In the genomic region with DNA sequence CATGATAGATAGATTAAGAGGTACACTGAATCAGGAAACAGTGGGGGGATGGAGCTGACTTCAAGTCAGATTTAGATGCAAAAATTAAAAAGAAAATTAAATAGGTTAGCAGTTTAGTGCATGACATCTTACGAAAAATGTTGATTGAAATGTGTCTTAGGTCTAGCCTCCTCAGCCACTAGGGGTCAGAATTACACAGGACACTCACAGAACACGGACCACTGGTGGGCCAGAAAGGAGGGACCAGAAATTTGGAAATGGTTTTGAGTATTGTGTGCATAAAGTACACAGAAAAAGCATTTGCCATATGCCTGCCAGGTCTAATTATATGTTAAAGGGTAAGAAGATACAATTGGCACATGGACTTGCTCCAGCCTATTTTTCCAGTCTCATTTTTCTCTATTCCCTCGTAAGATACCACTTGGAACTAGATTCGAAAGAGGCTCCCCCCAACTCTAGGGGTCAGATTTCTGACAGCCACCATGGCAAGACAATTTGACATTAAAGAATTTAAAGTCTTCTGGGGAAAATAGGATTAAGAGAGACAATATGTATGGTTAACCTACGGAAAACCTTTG, we compare ENCODE assay signal across 8 cellular contexts.
DNase-seq lines count a peak whose midpoint lies in the region; ATAC-seq, FAIRE-seq and TF ChIP-seq lines count a peak whose summit lies in the region.

No MANE protein-coding gene starts in this region.

- H3K36me3 ChIP-seq in K562 (ENCODE audit: control insufficient read depth, insufficient read depth, low read length), result no peaks in the 10 kb centered on the region
- no peaks in the 10 kb centered on the region for H3K36me3 ChIP-seq in keratinocyte (ENCODE audit: control insufficient read depth in 2 of 2, extremely low read depth in 1 of 2, insufficient read depth in 2 of 2, low read length in 2 of 2)
- H3K36me3 ChIP-seq in uterus, result no peaks in the 10 kb centered on the region

- no peaks in the 10 kb centered on the region for H3K9me1 ChIP-seq in K562 (ENCODE audit: control insufficient read depth, insufficient read depth, low read length)
- H3K9me1 ChIP-seq in keratinocyte (ENCODE audit: control insufficient read depth, extremely low read depth, insufficient read depth, low read length), result no peaks in the 10 kb centered on the region

- TF ChIP-seq CTCF in K562 (IDR thresholded peaks at IDR 0.05 in 2 of 3, conservative IDR thresholded peaks at IDR 0.05 in 1 of 3; ENCODE audit: insufficient read depth in 2 of 3, low read depth in 1 of 3, low read length in 3 of 3), result peak in 2 of 3 experiments; percentile 3 to 22; a peak in 1 of 6 replicates
- peak; percentile 68 to 80 (median 77) for TF ChIP-seq CTCF in keratinocyte (optimal IDR thresholded peaks at IDR 0.05 in 1 of 3, IDR thresholded peaks at IDR 0.05 in 1 of 3, conservative IDR thresholded peaks at IDR 0.05 in 1 of 3; ENCODE audit: extremely low read depth in 1 of 3, insufficient read depth in 2 of 3, low read length in 3 of 3)
- TF ChIP-seq CTCF in uterus (IDR thresholded peaks at IDR 0.05), result peak; percentile 36 to 52 (median 45)

- H3K79me2 ChIP-seq in K562 (ENCODE audit: control insufficient read depth, insufficient read depth, low read length) (no peaks in the 10 kb centered on the region), keratinocyte (ENCODE audit: control insufficient read depth, insufficient read depth, low read length) (no peaks in the 10 kb centered on the region)

- H3K4me1 ChIP-seq in K562 (replicated peaks in 1 of 2; ENCODE audit: control insufficient read depth in 2 of 2, insufficient read depth in 2 of 2, low read length in 2 of 2), result no peaks in the 10 kb centered on the region
- peaks cover 3% of the 10 kb centered on the region for H3K4me1 ChIP-seq in keratinocyte (ENCODE audit: control insufficient read depth, extremely low read depth, insufficient read depth, low read length)
- no peaks in the 10 kb centered on the region for H3K4me1 ChIP-seq in uterus

- no peak for FAIRE-seq in H54 (lab: Jason Lieb, UNC)
- no peak for FAIRE-seq in K562 (lab: Jason Lieb, UNC)
- peak; percentile 39 for FAIRE-seq in keratinocyte (lab: Jason Lieb, UNC)

- in situ Hi-C loops in K562 (cut with MboI), result no loop called here

- H4K20me1 ChIP-seq in K562 (replicated peaks; ENCODE audit: control insufficient read depth, insufficient read depth, low read length) (no peaks in the 10 kb centered on the region), keratinocyte (ENCODE audit: control insufficient read depth, extremely low read depth, insufficient read depth, low read length) (no peaks in the 10 kb centered on the region)

- intact Hi-C loops in K562 (cut with micrococcal nuclease), result no loop called here
- intact Hi-C loops in uterus (cut with DNase I; ENCODE audit: low total_unique reads), result no loop called here
- intact Hi-C loops in posterior cingulate gyrus (cut with DNase I), result loop anchor here (10.0 kb wide), 1 partner anchor 1254 kb away; no protein-coding TSS in a partner anchor

- dilution Hi-C loops in keratinocyte (cut with MboI; ENCODE audit: extremely low pct_ligation_motif_present, low sequenced_read_pairs), result no loop called here

- TF ChIP-seq EP300 in K562 (IDR thresholded peaks at IDR 0.05; ENCODE audit: low read length), result no peak

- no peak overlapping the region for H2AFZ ChIP-seq in K562 (ENCODE audit: low read depth, low read length)
- no peak overlapping the region for H2AFZ ChIP-seq in keratinocyte (ENCODE audit: control insufficient read depth, low read length)

- POLR2A ChIA-PET in K562 (lab: Yijun Ruan, JAX), result no interaction called here

- TF ChIP-seq POLR2A in H54 (IDR thresholded peaks at IDR 0.05; ENCODE audit: low read depth, low read length) (no peak), K562 (conservative IDR thresholded peaks at IDR 0.05) (no peak), uterus (IDR thresholded peaks at IDR 0.05) (no peak)

- H3K27me3 ChIP-seq in K562 (ENCODE audit: control insufficient read depth in 2 of 2, insufficient read depth in 2 of 2, low read length in 2 of 2) (no peaks in the 10 kb centered on the region), keratinocyte (ENCODE audit: control insufficient read depth, extremely low read depth, insufficient read depth, low read length) (no peaks in the 10 kb centered on the region), uterus (no peaks in the 10 kb centered on the region)

- H3K9ac ChIP-seq in K562 (ENCODE audit: insufficient read depth in 1 of 2, low read depth in 2 of 2, low read length in 2 of 2) (no peak overlapping the region), keratinocyte (ENCODE audit: control insufficient read depth, extremely low read depth, insufficient read depth, low read length) (no peak overlapping the region)

- no peak overlapping the region for H3K4me2 ChIP-seq in K562 (ENCODE audit: insufficient read depth, low read length)
- H3K4me2 ChIP-seq in keratinocyte (ENCODE audit: control insufficient read depth, extremely low read depth, insufficient read depth, low read depth, low read length), result no peak overlapping the region

- no peak overlapping the region for H3K4me3 ChIP-seq in K562
- no peak overlapping the region for H3K4me3 ChIP-seq in keratinocyte (ENCODE audit: control insufficient read depth in 2 of 3, extremely low read depth in 1 of 3, insufficient read depth in 2 of 3, low read depth in 1 of 3, low read length in 3 of 3)
- H3K4me3 ChIP-seq in uterus, result no peak overlapping the region

- CTCF ChIA-PET in K562 (lab: Yijun Ruan, JAX; ENCODE audit: low intra/inter-chr PET ratio), result no interaction called here

- ATAC-seq in K562, result no peak

- H3K27ac ChIP-seq in K562 (ENCODE audit: extremely low read depth, low read depth, low read length) (no peak overlapping the region), keratinocyte (ENCODE audit: control insufficient read depth, insufficient read depth, low read length) (no peak overlapping the region), uterus (no peak overlapping the region)

- 3% methylated on average over 5 of the region's 5 CpGs for WGBS in K562 (ENCODE audit: insufficient coverage, low coverage, missing lambda C conversion rate)

- peak in 1 of 2 experiments; percentile 7; a peak in 1 of 4 replicates for TF ChIP-seq RAD21 in K562 (CRISPR knock-in tag; conservative IDR thresholded peaks at IDR 0.05 in 1 of 2, IDR thresholded peaks at IDR 0.05 in 1 of 2)

- DNase-seq in DMS114 treated with DMSO at 0.1 percent for 48 hours (lab: John Stamatoyannopoulos, UW; ENCODE audit: unreplicated experiment) (peak; percentile 10), H54 (ENCODE audit: insufficient read length, low spot score) (peak; percentile 0), NCI-H2196 (lab: John Stamatoyannopoulos, UW; ENCODE audit: unreplicated experiment) (peak; percentile 24), K562 (ENCODE audit: extremely low read depth in 1 of 4, low spot score in 3 of 4) (peak; percentile 3 to 8 (median 6)), keratinocyte (ENCODE audit: low read depth, low spot score) (no peak), uterus (no peak), posterior cingulate gyrus (no peak), occipital lobe (lab: John Stamatoyannopoulos, UW) (no peak)

- H3K9me3 ChIP-seq in K562 (replicated peaks; ENCODE audit: control insufficient read depth, insufficient read depth, low read depth, low read length) (no peaks in the 10 kb centered on the region), keratinocyte (ENCODE audit: control insufficient read depth, low read depth, low read length) (no peaks in the 10 kb centered on the region), uterus (no peaks in the 10 kb centered on the region)

- BruUV-seq in K562 (replicated peaks; lab: Mats Ljungman, UMichigan), result no TSS peak

TF ChIP-seq in K562, 482 proteins besides CTCF, POLR2A, EP300 and RAD21 (continues in another document):
- TF ChIP-seq, protein P1, sequence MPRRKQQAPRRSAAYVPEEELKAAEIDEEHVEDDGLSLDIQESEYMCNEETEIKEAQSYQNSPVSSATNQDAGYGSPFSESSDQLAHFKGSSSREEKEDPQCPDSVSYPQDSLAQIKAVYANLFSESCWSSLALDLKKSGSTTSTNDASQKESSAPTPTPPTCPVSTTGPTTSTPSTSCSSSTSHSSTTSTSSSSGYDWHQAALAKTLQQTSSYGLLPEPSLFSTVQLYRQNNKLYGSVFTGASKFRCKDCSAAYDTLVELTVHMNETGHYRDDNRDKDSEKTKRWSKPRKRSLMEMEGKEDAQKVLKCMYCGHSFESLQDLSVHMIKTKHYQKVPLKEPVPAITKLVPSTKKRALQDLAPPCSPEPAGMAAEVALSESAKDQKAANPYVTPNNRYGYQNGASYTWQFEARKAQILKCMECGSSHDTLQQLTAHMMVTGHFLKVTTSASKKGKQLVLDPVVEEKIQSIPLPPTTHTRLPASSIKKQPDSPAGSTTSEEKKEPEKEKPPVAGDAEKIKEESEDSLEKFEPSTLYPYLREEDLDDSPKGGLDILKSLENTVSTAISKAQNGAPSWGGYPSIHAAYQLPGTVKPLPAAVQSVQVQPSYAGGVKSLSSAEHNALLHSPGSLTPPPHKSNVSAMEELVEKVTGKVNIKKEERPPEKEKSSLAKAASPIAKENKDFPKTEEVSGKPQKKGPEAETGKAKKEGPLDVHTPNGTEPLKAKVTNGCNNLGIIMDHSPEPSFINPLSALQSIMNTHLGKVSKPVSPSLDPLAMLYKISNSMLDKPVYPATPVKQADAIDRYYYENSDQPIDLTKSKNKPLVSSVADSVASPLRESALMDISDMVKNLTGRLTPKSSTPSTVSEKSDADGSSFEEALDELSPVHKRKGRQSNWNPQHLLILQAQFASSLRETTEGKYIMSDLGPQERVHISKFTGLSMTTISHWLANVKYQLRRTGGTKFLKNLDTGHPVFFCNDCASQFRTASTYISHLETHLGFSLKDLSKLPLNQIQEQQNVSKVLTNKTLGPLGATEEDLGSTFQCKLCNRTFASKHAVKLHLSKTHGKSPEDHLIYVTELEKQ (CRISPR knock-in tag; IDR thresholded peaks at IDR 0.05), result no peak
- TF ChIP-seq BACH1 (tag; IDR thresholded peaks at IDR 0.05) (no peak), MECOM (CRISPR knock-in tag; IDR thresholded peaks at IDR 0.05) (no peak), SAFB (IDR thresholded peaks at IDR 0.05; ENCODE audit: borderline replicate concordance, low read depth, low read length) (no peak), RBFOX2 (IDR thresholded peaks at IDR 0.05; ENCODE audit: low read depth, low read length) (no peak), ZNF3 (CRISPR knock-in tag; IDR thresholded peaks at IDR 0.05) (no peak)
- TF ChIP-seq, protein P2, sequence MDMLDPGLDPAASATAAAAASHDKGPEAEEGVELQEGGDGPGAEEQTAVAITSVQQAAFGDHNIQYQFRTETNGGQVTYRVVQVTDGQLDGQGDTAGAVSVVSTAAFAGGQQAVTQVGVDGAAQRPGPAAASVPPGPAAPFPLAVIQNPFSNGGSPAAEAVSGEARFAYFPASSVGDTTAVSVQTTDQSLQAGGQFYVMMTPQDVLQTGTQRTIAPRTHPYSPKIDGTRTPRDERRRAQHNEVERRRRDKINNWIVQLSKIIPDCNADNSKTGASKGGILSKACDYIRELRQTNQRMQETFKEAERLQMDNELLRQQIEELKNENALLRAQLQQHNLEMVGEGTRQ (CRISPR knock-in tag; IDR thresholded peaks at IDR 0.05), result no peak
- TF ChIP-seq, protein P3, sequence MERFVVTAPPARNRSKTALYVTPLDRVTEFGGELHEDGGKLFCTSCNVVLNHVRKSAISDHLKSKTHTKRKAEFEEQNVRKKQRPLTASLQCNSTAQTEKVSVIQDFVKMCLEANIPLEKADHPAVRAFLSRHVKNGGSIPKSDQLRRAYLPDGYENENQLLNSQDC (CRISPR knock-in tag; IDR thresholded peaks at IDR 0.05), result no peak

Comparison
In these comparisons a context has a peak if more than half of its experiments do, and no peak if none do; other contexts are left out.
1. DNase-seq: peak in DMS114 treated with DMSO at 0.1 percent for 48 hours (single experiment), H54 (single experiment), NCI-H2196 (single experiment) and K562 (4 of 4); none in keratinocyte (single experiment), uterus (0 of 2), posterior cingulate gyrus (0 of 10) and occipital lobe (single experiment).
2. CTCF ChIP-seq: peak in every context shown above with its lines; median percentile 77 in keratinocyte; 45 in uterus; 12 in K562.